In genomic region chr18:9022397-9023170, GRCh38 we compare ENCODE assay signal across 15 cellular contexts.
A peak's percentile ranks its signal among the peaks of the same experiment; 100 is the strongest.
DNase-seq lines count a peak whose midpoint lies in the region; ATAC-seq and TF ChIP-seq lines count a peak whose summit lies in the region.
"Had no signal": no experiment of that assay in that cellular context is flagged by ENCODE, and none has a peak within 500 bp of the region (broad histone marks: within the 10 kb centered on the region; RNA-seq: fewer than 3 reads in every experiment).

No MANE protein-coding gene starts in this region.

- no peak for TF ChIP-seq CTCF in RWPE2 (IDR thresholded peaks at IDR 0.05; ENCODE audit: poor library complexity, severe bottlenecking)
- TF ChIP-seq CTCF in esophagus squamous epithelium (IDR thresholded peaks at IDR 0.05): no peak
- no peak for TF ChIP-seq CTCF in neural progenitor cell (IDR thresholded peaks at IDR 0.05)
- TF ChIP-seq CTCF in GM13976 (IDR thresholded peaks at IDR 0.05; ENCODE audit: borderline replicate concordance, control extremely low read depth, extremely low read depth, insufficient read depth, missing control alignments): no peak

- in situ Hi-C loops in GM13976 (cut with MboI; ENCODE audit: low sequenced_read_pairs, unreplicated experiment): no loop called here

- H3K9me3 ChIP-seq in RWPE2 (ENCODE audit: severe bottlenecking) (peaks cover 3% of the 10 kb centered on the region), esophagus squamous epithelium (no peaks in the 10 kb centered on the region), neural progenitor cell (ENCODE audit: low read depth) (no peaks in the 10 kb centered on the region)
- H3K9me3 ChIP-seq: prostate gland had no signal

- WGBS in esophagus squamous epithelium, 2 donors: 61 to 75% methylated on average over 7 to 8 of the region's 8 CpGs

- peaks cover 5% of the 10 kb centered on the region for H3F3A ChIP-seq in neural progenitor cell (ENCODE audit: low read depth)

- H3K9ac ChIP-seq in neural progenitor cell: no peak overlapping the region
- H3K9ac ChIP-seq: BLaER1 had no signal

- H3K4me1 Mint-ChIP-seq in neural progenitor cell: peaks cover 20% of the 10 kb centered on the region

- no peak overlapping the region for H3K4me3 Mint-ChIP-seq in neural progenitor cell
- H3K4me3 Mint-ChIP-seq: activated CD4-positive, alpha-beta memory T cell treated with anti-CD3 and anti-CD28 coated beads, Interleukin-2, amount 10 ng/mL, durations not matched to agents 7 days and 5 days; activated T-helper 1 cell treated with anti-CD3 and anti-CD28 coated beads, Interleukin-12 subunit alpha, Interleukin-12 subunit beta, Interleukin-2, Interleukin-4 antibody, amounts not matched to agents 30 ng/mL and 10 ng/mL and 1 ng/mL, durations not matched to agents 14 hours and 24 hours and 36 hours had no signal

- H3K4me3 ChIP-seq in H7 (ENCODE audit: insufficient read depth, low read depth, low read length): no peak overlapping the region
- H3K4me3 ChIP-seq in RWPE2 (ENCODE audit: severe bottlenecking): no peak overlapping the region
- no peak overlapping the region for H3K4me3 ChIP-seq in esophagus squamous epithelium
- no peak overlapping the region for H3K4me3 ChIP-seq in neural progenitor cell
- H3K4me3 ChIP-seq: BLaER1, prostate gland had no signal

- H3K27me3 ChIP-seq in H7 (ENCODE audit: control insufficient read depth, insufficient read depth, low read length): no peaks in the 10 kb centered on the region
- H3K27me3 ChIP-seq in RWPE2 (ENCODE audit: insufficient read depth, poor library complexity, severe bottlenecking): no peaks in the 10 kb centered on the region
- no peaks in the 10 kb centered on the region for H3K27me3 ChIP-seq in esophagus squamous epithelium
- H3K27me3 ChIP-seq in neural progenitor cell: no peaks in the 10 kb centered on the region
- H3K27me3 ChIP-seq: BLaER1 had no signal

- H2AFZ ChIP-seq in neural progenitor cell (replicated peaks): peak overlapping the region; percentile 72

- peaks cover 10% of the 10 kb centered on the region for H3K27me3 Mint-ChIP-seq in neural progenitor cell (ENCODE audit: insufficient read depth, low read depth)

- H3K9me3 Mint-ChIP-seq in neural progenitor cell: peaks cover 6% of the 10 kb centered on the region
- H3K9me3 Mint-ChIP-seq: activated CD4-positive, alpha-beta memory T cell treated with anti-CD3 and anti-CD28 coated beads, Interleukin-2, amount 10 ng/mL, durations not matched to agents 7 days and 5 days; activated T-helper 1 cell treated with anti-CD3 and anti-CD28 coated beads, Interleukin-12 subunit alpha, Interleukin-12 subunit beta, Interleukin-2, Interleukin-4 antibody, amounts not matched to agents 30 ng/mL and 10 ng/mL and 1 ng/mL, durations not matched to agents 14 hours and 24 hours and 36 hours had no signal

- H3K4me1 ChIP-seq in RWPE2 (ENCODE audit: insufficient read depth, poor library complexity, severe bottlenecking) (peaks cover 8% of the 10 kb centered on the region), esophagus squamous epithelium (peaks cover 2 to 22% (median 8%) of the 10 kb centered on the region in 3 donors), neural progenitor cell (peaks cover 6% of the 10 kb centered on the region)
- H3K4me1 ChIP-seq: prostate gland had no signal

- ATAC-seq in RWPE2 (ENCODE audit: low read depth): 0 out of 3 replicates have a peak, but pooled peaks have one; percentile 22
- ATAC-seq in HG03095 (IDR thresholded peaks at IDR 0.05; ENCODE audit: unreplicated experiment): no peak
- ATAC-seq: left colon, SK-N-SH treated with all-trans-retinoic acid at 6 μM for 48 hours had no signal

- no peaks in the 10 kb centered on the region for H3K79me2 ChIP-seq in neural progenitor cell (ENCODE audit: low read depth)

- peak; percentile 56 for DNase-seq in H7
- no peak for DNase-seq in RWPE2 (ENCODE audit: low spot score)
- DNase-seq in esophagus squamous epithelium (lab: John Stamatoyannopoulos, UW): no peak
- DNase-seq in neural progenitor cell (ENCODE audit: low spot score): no peak
- DNase-seq in kidney tubule cell (ENCODE audit: low spot score): no peak
- DNase-seq in GM13976 (ENCODE audit: low spot score): no peak
- DNase-seq: activated CD4-positive, alpha-beta memory T cell treated with anti-CD3 and anti-CD28 coated beads, Interleukin-2, amount 10 ng/mL, durations not matched to agents 7 days and 5 days; left colon; NCI-H187 treated with DMSO at 0.1 percent for 48 hours had no signal

- H4K20me1 ChIP-seq in neural progenitor cell (ENCODE audit: low read depth): no peaks in the 10 kb centered on the region
- H4K20me1 ChIP-seq: BLaER1 had no signal

- H3K36me3 ChIP-seq in H7 (replicated peaks; ENCODE audit: control insufficient read depth, insufficient read depth, low read length): no peaks in the 10 kb centered on the region
- H3K36me3 ChIP-seq in RWPE2 (ENCODE audit: low read depth): no peaks in the 10 kb centered on the region
- H3K36me3 ChIP-seq in esophagus squamous epithelium: no peaks in the 10 kb centered on the region
- no peaks in the 10 kb centered on the region for H3K36me3 ChIP-seq in neural progenitor cell
- H3K36me3 ChIP-seq: BLaER1, prostate gland had no signal

- H3K27ac ChIP-seq in RWPE2 (ENCODE audit: poor library complexity, severe bottlenecking): no peak overlapping the region
- H3K27ac ChIP-seq in esophagus squamous epithelium: peak overlapping the region in 3 of 4 donors; percentile 45 to 51 (median 50)
- H3K27ac ChIP-seq in neural progenitor cell: no peak overlapping the region
- H3K27ac ChIP-seq: BLaER1, epithelial cell of prostate, prostate gland had no signal

- peak overlapping the region; percentile 28 for H3K27ac Mint-ChIP-seq in neural progenitor cell
- H3K27ac Mint-ChIP-seq: activated CD4-positive, alpha-beta memory T cell treated with anti-CD3 and anti-CD28 coated beads, Interleukin-2, amount 10 ng/mL, durations not matched to agents 7 days and 5 days; activated T-helper 1 cell treated with anti-CD3 and anti-CD28 coated beads, Interleukin-12 subunit alpha, Interleukin-12 subunit beta, Interleukin-2, Interleukin-4 antibody, amounts not matched to agents 30 ng/mL and 10 ng/mL and 1 ng/mL, durations not matched to agents 14 hours and 24 hours and 36 hours had no signal

- no peak overlapping the region for H3K4me2 ChIP-seq in neural progenitor cell
- H3K4me2 ChIP-seq: BLaER1 had no signal

- H3K36me3 Mint-ChIP-seq in neural progenitor cell: no peaks in the 10 kb centered on the region

- TF ChIP-seq POLR2A in esophagus squamous epithelium (IDR thresholded peaks at IDR 0.05): no peak

- intact Hi-C loops in esophagus squamous epithelium (cut with DNase I): no loop called here

Comparison
In these comparisons a context has a peak if more than half of its experiments do, and no peak if none do; other contexts are left out.
1. H3K27ac ChIP-seq: peak in esophagus squamous epithelium (3 of 4); none in RWPE2 (single experiment) and neural progenitor cell (single experiment).